In genomic region chr6:134247854-134248580, GRCh38 we compare ENCODE assay signal across 10 cellular contexts.
DNase-seq lines count a peak whose midpoint lies in the region; ATAC-seq and TF ChIP-seq lines count a peak whose summit lies in the region.
"Had no signal": no experiment of that assay in that cellular context is flagged by ENCODE, and none has a peak within 500 bp of the region (broad histone marks: within the 10 kb centered on the region; RNA-seq: fewer than 3 reads in every experiment).

No MANE protein-coding gene starts in this region.

- no peaks in the 10 kb centered on the region for H3K9me3 Mint-ChIP-seq in activated naive CD4-positive, alpha-beta T cell treated with anti-CD3 and anti-CD28 coated beads, Interleukin-2, amount 10 ng/mL, durations not matched to agents 7 days and 5 days
- H3K9me3 Mint-ChIP-seq in effector memory CD8-positive, alpha-beta T cell: peaks cover 0 to 9% of the 10 kb centered on the region in 2 donors

- H4K20me1 ChIP-seq in SU-DHL-6 (ENCODE audit: low read depth, low read length): no peaks in the 10 kb centered on the region

- intact Hi-C loops in spleen (cut with DNase I; ENCODE audit: low total_unique reads): loop anchor here (10.0 kb wide), 1 partner anchor 73 kb away; no protein-coding TSS in a partner anchor
- intact Hi-C loops in prostate gland (cut with DNase I): no loop called here

- peaks cover 38% of the 10 kb centered on the region for H3F3A ChIP-seq in SU-DHL-6 (ENCODE audit: insufficient read depth)

- H3K4me2 ChIP-seq in SU-DHL-6 (ENCODE audit: low read depth, low read length, poor library complexity, severe bottlenecking): peak overlapping the region; percentile 60

- peaks cover 68% of the 10 kb centered on the region for H3K4me1 Mint-ChIP-seq in activated naive CD4-positive, alpha-beta T cell treated with anti-CD3 and anti-CD28 coated beads, Interleukin-2, amount 10 ng/mL, durations not matched to agents 7 days and 5 days
- peaks cover 33 to 38% of the 10 kb centered on the region in 2 donors for H3K4me1 Mint-ChIP-seq in effector memory CD8-positive, alpha-beta T cell (ENCODE audit: low read depth in 2 of 2)

- H3K36me3 Mint-ChIP-seq in activated naive CD4-positive, alpha-beta T cell treated with anti-CD3 and anti-CD28 coated beads, Interleukin-2, amount 10 ng/mL, durations not matched to agents 7 days and 5 days: peaks cover 25% of the 10 kb centered on the region
- no peaks in the 10 kb centered on the region for H3K36me3 Mint-ChIP-seq in effector memory CD8-positive, alpha-beta T cell (ENCODE audit: insufficient read depth)

- H3K27me3 Mint-ChIP-seq in activated naive CD4-positive, alpha-beta T cell treated with anti-CD3 and anti-CD28 coated beads, Interleukin-2, amount 10 ng/mL, durations not matched to agents 7 days and 5 days: no peaks in the 10 kb centered on the region
- H3K27me3 Mint-ChIP-seq in effector memory CD8-positive, alpha-beta T cell: no peaks in the 10 kb centered on the region

- no peak overlapping the region for H2AFZ ChIP-seq in SU-DHL-6 (ENCODE audit: low read depth, low read length, severe bottlenecking)

- peaks cover 21 to 60% (median 48%) of the 10 kb centered on the region in 6 donors for H3K4me1 ChIP-seq in spleen
- no peaks in the 10 kb centered on the region for H3K4me1 ChIP-seq in prostate gland (replicated peaks)

- H3K27ac Mint-ChIP-seq in activated naive CD4-positive, alpha-beta T cell treated with anti-CD3 and anti-CD28 coated beads, Interleukin-2, amount 10 ng/mL, durations not matched to agents 7 days and 5 days: peak overlapping the region; percentile 92
- H3K27ac Mint-ChIP-seq in effector memory CD8-positive, alpha-beta T cell: peak overlapping the region; percentile 94

- H3K27me3 ChIP-seq in SU-DHL-6 (ENCODE audit: low read length): no peaks in the 10 kb centered on the region
- no peaks in the 10 kb centered on the region for H3K27me3 ChIP-seq in spleen (replicated peaks in 1 of 7)
- H3K27me3 ChIP-seq in prostate gland (replicated peaks; ENCODE audit: insufficient read depth): no peaks in the 10 kb centered on the region

- peak overlapping the region; percentile 12 for H3K4me3 Mint-ChIP-seq in activated naive CD4-positive, alpha-beta T cell treated with anti-CD3 and anti-CD28 coated beads, Interleukin-2, amount 10 ng/mL, durations not matched to agents 7 days and 5 days
- H3K4me3 Mint-ChIP-seq in effector memory CD8-positive, alpha-beta T cell: peak overlapping the region; percentile 48 to 62

- H3K36me3 ChIP-seq in SU-DHL-6 (ENCODE audit: low read length): no peaks in the 10 kb centered on the region
- no peaks in the 10 kb centered on the region for H3K36me3 ChIP-seq in spleen
- no peaks in the 10 kb centered on the region for H3K36me3 ChIP-seq in prostate gland
- H3K36me3 ChIP-seq: lower lobe of right lung had no signal

- H3K27ac ChIP-seq in SU-DHL-6 (ENCODE audit: low read depth, low read length) (peak overlapping the region; percentile 92), spleen (peak overlapping the region in 7 of 8 donors; percentile 49 to 78 (median 58)), prostate gland (no peak overlapping the region)
- H3K27ac ChIP-seq: lower lobe of right lung had no signal

- no peaks in the 10 kb centered on the region for H3K9me3 ChIP-seq in SU-DHL-6 (ENCODE audit: insufficient read depth, low read length)
- H3K9me3 ChIP-seq in spleen: peaks cover 0 to 3% (median 0%) of the 10 kb centered on the region in 8 donors
- H3K9me3 ChIP-seq in prostate gland: no peaks in the 10 kb centered on the region
- H3K9me3 ChIP-seq: lower lobe of right lung had no signal

- CTCF ChIA-PET in activated naive CD4-positive, alpha-beta T cell treated with anti-CD3 and anti-CD28 coated beads, Interleukin-2, amount 10 ng/mL, durations not matched to agents 7 days and 5 days (lab: Charles Lee): interaction anchor here (0.6 to 1.5 kb wide), 5 partner anchors 69 to 1248 kb away, joined by 3 to 4 read pairs (median 4); no protein-coding TSS in a partner anchor

- TF ChIP-seq CTCF in SU-DHL-6 (IDR thresholded peaks at IDR 0.05; ENCODE audit: insufficient read depth, low read length, poor library complexity, severe bottlenecking) (no peak), spleen (IDR thresholded peaks at IDR 0.05 in 8 of 11, conservative IDR thresholded peaks at IDR 0.05 in 3 of 11) (no peak), prostate gland (IDR thresholded peaks at IDR 0.05) (no peak)

- no peak for ATAC-seq in effector memory CD8-positive, alpha-beta T cell (replicated peaks)

- peak overlapping the region; percentile 13 for H3K4me3 ChIP-seq in SU-DHL-6 (ENCODE audit: insufficient read depth, low read length, poor library complexity, severe bottlenecking)
- H3K4me3 ChIP-seq in spleen: peak overlapping the region in 1 of 8 donors; percentile 24
- no peak overlapping the region for H3K4me3 ChIP-seq in prostate gland
- H3K4me3 ChIP-seq: lower lobe of right lung had no signal

- H3K9ac ChIP-seq in SU-DHL-6 (ENCODE audit: low read length): peak overlapping the region; percentile 36

- H3K9me2 ChIP-seq in SU-DHL-6 (replicated peaks; ENCODE audit: insufficient read depth, low read length): no peaks in the 10 kb centered on the region

- TF ChIP-seq POLR2A in spleen (IDR thresholded peaks at IDR 0.05) (no peak), prostate gland (IDR thresholded peaks at IDR 0.05) (no peak)

- WGBS in spleen, 5 donors: 72 to 89% (median 78%) methylated on average over 4 of the region's 4 CpGs
- 73% methylated on average over 4 of the region's 4 CpGs for WGBS in prostate gland

- H3K79me2 ChIP-seq in SU-DHL-6 (ENCODE audit: insufficient read depth, low read length): no peaks in the 10 kb centered on the region

- no peak for DNase-seq in activated naive CD4-positive, alpha-beta T cell treated with anti-CD3 and anti-CD28 coated beads, Interleukin-2, amount 10 ng/mL, durations not matched to agents 7 days and 5 days
- DNase-seq in activated naive CD4-positive, alpha-beta T cell treated with Interleukin-2 at 50 U/mL for 16 hours: no peak
- DNase-seq in effector memory CD8-positive, alpha-beta T cell: no peak
- DNase-seq in spleen: no peak
- no peak for DNase-seq in NCI-H82 treated with DMSO at 0.1 percent for 48 hours (lab: John Stamatoyannopoulos, UW; ENCODE audit: unreplicated experiment)
- DNase-seq in dedifferentiated amniotic fluid mesenchymal stem cell (ENCODE audit: extremely low spot score): no peak
- DNase-seq in prostate gland (ENCODE audit: low spot score): no peak
- DNase-seq: lower lobe of right lung, trophoblast cell had no signal

Comparison
In these comparisons a context has a peak if more than half of its experiments do, and no peak if none do; other contexts are left out.
1. H3K27ac ChIP-seq: peak in SU-DHL-6 (single experiment) and spleen (7 of 8); none in prostate gland (0 of 2).